In genomic region chr6:28142446-28142845, GRCh38 we compare ENCODE assay signal across 8 cellular contexts. TPM values are rescaled to one million over a fixed set of nuclear protein-coding genes. Genes with fewer than 3 reads are reported as not detected.
DNase-seq lines count a peak whose midpoint lies in the region; ATAC-seq and TF ChIP-seq lines count a peak whose summit lies in the region.

No MANE protein-coding gene starts in this region.

- peaks cover 15% of the 10 kb centered on the region for H3K4me1 ChIP-seq in testis

- peak overlapping the region; percentile 77 to 79 for H3K27ac ChIP-seq in testis

- POLR2A ChIA-PET in activated CD4-positive, alpha-beta T cell treated with anti-CD3 and anti-CD28 coated beads, Interleukin-2, amount 10 ng/mL, durations not matched to agents 7 days and 5 days (lab: Charles Lee): no interaction called here

- peak overlapping the region; percentile 98 for H3K4me3 Mint-ChIP-seq in activated CD4-positive, alpha-beta T cell treated with anti-CD3 and anti-CD28 coated beads, Interleukin-2, amount 10 ng/mL, durations not matched to agents 7 days and 5 days
- H3K4me3 Mint-ChIP-seq in activated T-helper 2 cell treated with anti-CD3 and anti-CD28 coated beads, Interferon-gamma antibody, Interleukin-2, Interleukin-4, amounts not matched to agents 10 μg/mL and 5 μg/mL and 100 μg/mL, durations not matched to agents 14 hours and 24 hours and 36 hours (ENCODE audit: low read depth): peak overlapping the region; percentile 92
- H3K4me3 Mint-ChIP-seq in immature natural killer cell: peak overlapping the region; percentile 96 to 99 (median 99)

- no peaks in the 10 kb centered on the region for H3K36me3 ChIP-seq in testis (ENCODE audit: low read depth, missing control alignments)

- intact Hi-C loops in activated T-helper 2 cell treated with anti-CD3 and anti-CD28 coated beads, Interferon-gamma antibody, Interleukin-2, Interleukin-4, amounts not matched to agents 10 μg/mL and 5 μg/mL and 100 μg/mL, durations not matched to agents 14 hours and 24 hours and 36 hours (cut with micrococcal nuclease): loop anchor here (5.0 kb wide), 1 partner anchor 70 kb away; no protein-coding TSS in a partner anchor
- intact Hi-C loops in testis (cut with DNase I; ENCODE audit: low total_unique reads) (no loop called here), left colon (cut with DNase I, micrococcal nuclease) (loop anchor here in 1 of 2 donors (10.0 kb wide), 1 partner anchor 72 kb away; no protein-coding TSS in a partner anchor)

- H3K9me3 Mint-ChIP-seq in activated CD4-positive, alpha-beta T cell treated with anti-CD3 and anti-CD28 coated beads, Interleukin-2, amount 10 ng/mL, durations not matched to agents 7 days and 5 days: no peaks in the 10 kb centered on the region
- no peaks in the 10 kb centered on the region for H3K9me3 Mint-ChIP-seq in activated T-helper 2 cell treated with anti-CD3 and anti-CD28 coated beads, Interferon-gamma antibody, Interleukin-2, Interleukin-4, amounts not matched to agents 10 μg/mL and 5 μg/mL and 100 μg/mL, durations not matched to agents 14 hours and 24 hours and 36 hours
- H3K9me3 Mint-ChIP-seq in immature natural killer cell: no peaks in the 10 kb centered on the region

- peak overlapping the region; percentile 96 for H3K27ac Mint-ChIP-seq in activated CD4-positive, alpha-beta T cell treated with anti-CD3 and anti-CD28 coated beads, Interleukin-2, amount 10 ng/mL, durations not matched to agents 7 days and 5 days
- H3K27ac Mint-ChIP-seq in activated T-helper 2 cell treated with anti-CD3 and anti-CD28 coated beads, Interferon-gamma antibody, Interleukin-2, Interleukin-4, amounts not matched to agents 10 μg/mL and 5 μg/mL and 100 μg/mL, durations not matched to agents 14 hours and 24 hours and 36 hours: peak overlapping the region; percentile 85
- H3K27ac Mint-ChIP-seq in immature natural killer cell: peak overlapping the region; percentile 89 to 94 (median 92)

- CTCF ChIA-PET in activated CD4-positive, alpha-beta T cell treated with anti-CD3 and anti-CD28 coated beads, Interleukin-2, amount 10 ng/mL, durations not matched to agents 7 days and 5 days (lab: Charles Lee): interaction anchor here (1.0 to 4.5 kb wide), 3 partner anchors 11 to 213 kb away, joined by 3 to 15 read pairs (median 9); no protein-coding TSS in a partner anchor

- ATAC-seq in left colon (no peak), left lobe of liver (no peak)

- H3K36me3 Mint-ChIP-seq in activated CD4-positive, alpha-beta T cell treated with anti-CD3 and anti-CD28 coated beads, Interleukin-2, amount 10 ng/mL, durations not matched to agents 7 days and 5 days (ENCODE audit: low read depth): peaks cover 27% of the 10 kb centered on the region
- H3K36me3 Mint-ChIP-seq in activated T-helper 2 cell treated with anti-CD3 and anti-CD28 coated beads, Interferon-gamma antibody, Interleukin-2, Interleukin-4, amounts not matched to agents 10 μg/mL and 5 μg/mL and 100 μg/mL, durations not matched to agents 14 hours and 24 hours and 36 hours (ENCODE audit: low read depth): peaks cover 38% of the 10 kb centered on the region
- H3K36me3 Mint-ChIP-seq in immature natural killer cell: peaks cover 6 to 8% (median 8%) of the 10 kb centered on the region in 3 donors

- TF ChIP-seq POLR2A in testis (IDR thresholded peaks at IDR 0.05): no peak

- peaks cover 63% of the 10 kb centered on the region for H3K4me1 Mint-ChIP-seq in activated CD4-positive, alpha-beta T cell treated with anti-CD3 and anti-CD28 coated beads, Interleukin-2, amount 10 ng/mL, durations not matched to agents 7 days and 5 days
- peaks cover 48% of the 10 kb centered on the region for H3K4me1 Mint-ChIP-seq in activated T-helper 2 cell treated with anti-CD3 and anti-CD28 coated beads, Interferon-gamma antibody, Interleukin-2, Interleukin-4, amounts not matched to agents 10 μg/mL and 5 μg/mL and 100 μg/mL, durations not matched to agents 14 hours and 24 hours and 36 hours (ENCODE audit: low read depth)
- peaks cover 52 to 75% of the 10 kb centered on the region in 2 donors for H3K4me1 Mint-ChIP-seq in immature natural killer cell

- DNase-seq in activated CD4-positive, alpha-beta T cell treated with anti-CD3 and anti-CD28 coated beads, Interleukin-2, amount 10 ng/mL, durations not matched to agents 7 days and 5 days: no peak
- no peak for DNase-seq in activated CD4-positive, alpha-beta T cell treated with anti-CD3 and anti-CD28 coated beads for 48 hours
- DNase-seq in activated T-helper 2 cell treated with anti-CD3 and anti-CD28 coated beads, Interferon-gamma antibody, Interleukin-2, Interleukin-4, amounts not matched to agents 10 μg/mL and 5 μg/mL and 100 μg/mL, durations not matched to agents 14 hours and 24 hours and 36 hours (ENCODE audit: low spot score): no peak
- DNase-seq in immature natural killer cell: no peak
- no peak for DNase-seq in testis
- DNase-seq in left colon: no peak
- no peak for DNase-seq in GDM1 (lab: John Stamatoyannopoulos, UW)
- DNase-seq in left lobe of liver (ENCODE audit: low spot score): no peak

- H3K4me3 ChIP-seq in testis: peak overlapping the region; percentile 84 to 86

- H3K27me3 Mint-ChIP-seq in activated CD4-positive, alpha-beta T cell treated with anti-CD3 and anti-CD28 coated beads, Interleukin-2, amount 10 ng/mL, durations not matched to agents 7 days and 5 days: no peaks in the 10 kb centered on the region
- no peaks in the 10 kb centered on the region for H3K27me3 Mint-ChIP-seq in activated T-helper 2 cell treated with anti-CD3 and anti-CD28 coated beads, Interferon-gamma antibody, Interleukin-2, Interleukin-4, amounts not matched to agents 10 μg/mL and 5 μg/mL and 100 μg/mL, durations not matched to agents 14 hours and 24 hours and 36 hours (ENCODE audit: low read depth)
- H3K27me3 Mint-ChIP-seq in immature natural killer cell (ENCODE audit: low read depth in 3 of 3): peaks cover 3 to 5% (median 4%) of the 10 kb centered on the region in 3 donors

- no peak for TF ChIP-seq CTCF in testis (IDR thresholded peaks at IDR 0.05)

- 8 to 10% methylated on average over 4 of the region's 4 CpGs for WGBS in testis, 2 donors

- H3K9me3 ChIP-seq in testis: no peaks in the 10 kb centered on the region

- H3K27me3 ChIP-seq in testis: no peaks in the 10 kb centered on the region

RNA-seq across cellular contexts. Expression of gene ZKSCAN8, which starts 0.8 kb away (rescaled TPM):
- total RNA-seq in activated CD4-positive, alpha-beta T cell treated with anti-CD3 and anti-CD28 coated beads, Interleukin-2, amount 10 ng/mL, durations not matched to agents 7 days and 5 days: 10 to 100 TPM; 18.6 to 22.2 TPM
- total RNA-seq in activated T-helper 2 cell treated with anti-CD3 and anti-CD28 coated beads, Interferon-gamma antibody, Interleukin-2, Interleukin-4, amounts not matched to agents 10 μg/mL and 5 μg/mL and 100 μg/mL, durations not matched to agents 14 hours and 24 hours and 36 hours: 17.9 and 20.8 TPM in 2 replicates
- polyA plus RNA-seq in immature natural killer cell (1 to 10 TPM in 1 of 3 donors, under 1 TPM in 2; 0.22 to 1.8 (median 0.44) TPM), testis (ENCODE audit: insufficient read depth, low read depth, low replicate concordance) (20.9 TPM)
- total RNA-seq in testis (10 to 100 TPM; 34.1 to 36.4 TPM), left colon (10 to 100 TPM; 10.7 to 13.4 TPM), left lobe of liver (6.3 TPM)

RNA-seq across cellular contexts. Expression of gene ZSCAN16, which starts 18.0 kb away (rescaled TPM):
- total RNA-seq in activated CD4-positive, alpha-beta T cell treated with anti-CD3 and anti-CD28 coated beads, Interleukin-2, amount 10 ng/mL, durations not matched to agents 7 days and 5 days: 1 to 10 TPM; 3.2 to 5.5 TPM
- total RNA-seq in activated T-helper 2 cell treated with anti-CD3 and anti-CD28 coated beads, Interferon-gamma antibody, Interleukin-2, Interleukin-4, amounts not matched to agents 10 μg/mL and 5 μg/mL and 100 μg/mL, durations not matched to agents 14 hours and 24 hours and 36 hours: 4.0 TPM in 2 replicates
- polyA plus RNA-seq in immature natural killer cell: 10 to 100 TPM in 1 of 3 donors, 1 to 10 TPM in 2; 5.8 to 15.6 (median 9.3) TPM
- 1 to 10 TPM; 3.5 to 4.4 TPM for total RNA-seq in testis
- polyA plus RNA-seq in testis (ENCODE audit: insufficient read depth, low read depth, low replicate concordance): 3.6 TPM
- 1 to 10 TPM; 7.1 to 8.6 TPM for total RNA-seq in left colon
- total RNA-seq in left lobe of liver: 1.7 TPM
